Comparison of ENCODE assay signal across 1 cellular context in the genomic region with DNA sequence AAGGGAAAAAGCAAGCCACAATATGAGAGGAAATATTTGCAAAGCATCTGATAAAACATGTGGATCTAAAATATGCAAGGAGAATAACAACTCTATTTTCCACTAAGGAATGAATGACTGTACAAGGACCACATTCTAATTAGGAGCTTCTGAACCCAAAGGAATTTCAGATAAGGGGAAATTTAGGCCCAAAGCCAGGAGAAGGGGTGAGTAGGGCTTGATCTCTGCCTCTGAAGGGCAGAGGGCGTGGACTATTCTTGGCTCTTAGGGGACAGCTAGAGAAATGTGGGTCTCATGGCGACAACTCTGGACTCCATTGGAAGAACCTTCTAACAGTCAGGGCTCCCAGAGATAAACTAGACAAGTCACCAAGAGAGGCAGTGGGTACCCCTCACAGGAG.
TF ChIP-seq lines count a peak whose summit lies in the region.

No MANE protein-coding gene starts in this region.

TF ChIP-seq in HepG2, 621 proteins besides CTCF, POLR2A, EP300 and RAD21 (continued from another document):
- TF ChIP-seq, protein P1, sequence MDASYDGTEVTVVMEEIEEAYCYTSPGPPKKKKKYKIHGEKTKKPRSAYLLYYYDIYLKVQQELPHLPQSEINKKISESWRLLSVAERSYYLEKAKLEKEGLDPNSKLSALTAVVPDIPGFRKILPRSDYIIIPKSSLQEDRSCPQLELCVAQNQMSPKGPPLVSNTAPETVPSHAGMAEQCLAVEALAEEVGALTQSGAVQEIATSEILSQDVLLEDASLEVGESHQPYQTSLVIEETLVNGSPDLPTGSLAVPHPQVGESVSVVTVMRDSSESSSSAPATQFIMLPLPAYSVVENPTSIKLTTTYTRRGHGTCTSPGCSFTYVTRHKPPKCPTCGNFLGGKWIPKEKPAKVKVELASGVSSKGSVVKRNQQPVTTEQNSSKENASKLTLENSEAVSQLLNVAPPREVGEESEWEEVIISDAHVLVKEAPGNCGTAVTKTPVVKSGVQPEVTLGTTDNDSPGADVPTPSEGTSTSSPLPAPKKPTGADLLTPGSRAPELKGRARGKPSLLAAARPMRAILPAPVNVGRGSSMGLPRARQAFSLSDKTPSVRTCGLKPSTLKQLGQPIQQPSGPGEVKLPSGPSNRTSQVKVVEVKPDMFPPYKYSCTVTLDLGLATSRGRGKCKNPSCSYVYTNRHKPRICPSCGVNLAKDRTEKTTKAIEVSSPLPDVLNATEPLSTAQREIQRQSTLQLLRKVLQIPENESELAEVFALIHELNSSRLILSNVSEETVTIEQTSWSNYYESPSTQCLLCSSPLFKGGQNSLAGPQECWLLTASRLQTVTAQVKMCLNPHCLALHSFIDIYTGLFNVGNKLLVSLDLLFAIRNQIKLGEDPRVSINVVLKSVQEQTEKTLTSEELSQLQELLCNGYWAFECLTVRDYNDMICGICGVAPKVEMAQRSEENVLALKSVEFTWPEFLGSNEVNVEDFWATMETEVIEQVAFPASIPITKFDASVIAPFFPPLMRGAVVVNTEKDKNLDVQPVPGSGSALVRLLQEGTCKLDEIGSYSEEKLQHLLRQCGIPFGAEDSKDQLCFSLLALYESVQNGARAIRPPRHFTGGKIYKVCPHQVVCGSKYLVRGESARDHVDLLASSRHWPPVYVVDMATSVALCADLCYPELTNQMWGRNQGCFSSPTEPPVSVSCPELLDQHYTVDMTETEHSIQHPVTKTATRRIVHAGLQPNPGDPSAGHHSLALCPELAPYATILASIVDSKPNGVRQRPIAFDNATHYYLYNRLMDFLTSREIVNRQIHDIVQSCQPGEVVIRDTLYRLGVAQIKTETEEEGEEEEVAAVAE (CRISPR knock-in tag; IDR thresholded peaks at IDR 0.05; ENCODE audit: borderline replicate concordance) = no peak
- TF ChIP-seq MBNL3 (CRISPR knock-in tag; conservative IDR thresholded peaks at IDR 0.05) (no peak), ELF4 (CRISPR knock-in tag; IDR thresholded peaks at IDR 0.05; ENCODE audit: borderline replicate concordance) (no peak), ZNF556 (CRISPR knock-in tag; IDR thresholded peaks at IDR 0.05; ENCODE audit: borderline replicate concordance) (no peak), ARID2 (CRISPR knock-in tag; IDR thresholded peaks at IDR 0.05; ENCODE audit: borderline replicate concordance) (no peak), SOX6 (IDR thresholded peaks at IDR 0.05) (no peak), SOX6 (CRISPR knock-in tag; IDR thresholded peaks at IDR 0.05) (no peak), BRD4 (CRISPR knock-in tag; IDR thresholded peaks at IDR 0.05) (no peak), KDM6A (CRISPR knock-in tag; IDR thresholded peaks at IDR 0.05; ENCODE audit: low read depth) (no peak), RARA (CRISPR knock-in tag; IDR thresholded peaks at IDR 0.05) (no peak), SETDB1 (CRISPR knock-in tag; IDR thresholded peaks at IDR 0.05; ENCODE audit: borderline replicate concordance) (no peak), NCOA1 (CRISPR knock-in tag; IDR thresholded peaks at IDR 0.05) (no peak), KLF12 (CRISPR knock-in tag; IDR thresholded peaks at IDR 0.05; ENCODE audit: borderline replicate concordance) (no peak)
- TF ChIP-seq, protein P2, sequence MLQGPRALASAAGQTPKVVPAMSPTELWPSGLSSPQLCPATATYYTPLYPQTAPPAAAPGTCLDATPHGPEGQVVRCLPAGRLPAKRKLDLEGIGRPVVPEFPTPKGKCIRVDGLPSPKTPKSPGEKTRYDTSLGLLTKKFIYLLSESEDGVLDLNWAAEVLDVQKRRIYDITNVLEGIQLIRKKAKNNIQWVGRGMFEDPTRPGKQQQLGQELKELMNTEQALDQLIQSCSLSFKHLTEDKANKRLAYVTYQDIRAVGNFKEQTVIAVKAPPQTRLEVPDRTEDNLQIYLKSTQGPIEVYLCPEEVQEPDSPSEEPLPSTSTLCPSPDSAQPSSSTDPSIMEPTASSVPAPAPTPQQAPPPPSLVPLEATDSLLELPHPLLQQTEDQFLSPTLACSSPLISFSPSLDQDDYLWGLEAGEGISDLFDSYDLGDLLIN (CRISPR knock-in tag; IDR thresholded peaks at IDR 0.05; ENCODE audit: borderline replicate concordance) = no peak
- TF ChIP-seq, protein P3, sequence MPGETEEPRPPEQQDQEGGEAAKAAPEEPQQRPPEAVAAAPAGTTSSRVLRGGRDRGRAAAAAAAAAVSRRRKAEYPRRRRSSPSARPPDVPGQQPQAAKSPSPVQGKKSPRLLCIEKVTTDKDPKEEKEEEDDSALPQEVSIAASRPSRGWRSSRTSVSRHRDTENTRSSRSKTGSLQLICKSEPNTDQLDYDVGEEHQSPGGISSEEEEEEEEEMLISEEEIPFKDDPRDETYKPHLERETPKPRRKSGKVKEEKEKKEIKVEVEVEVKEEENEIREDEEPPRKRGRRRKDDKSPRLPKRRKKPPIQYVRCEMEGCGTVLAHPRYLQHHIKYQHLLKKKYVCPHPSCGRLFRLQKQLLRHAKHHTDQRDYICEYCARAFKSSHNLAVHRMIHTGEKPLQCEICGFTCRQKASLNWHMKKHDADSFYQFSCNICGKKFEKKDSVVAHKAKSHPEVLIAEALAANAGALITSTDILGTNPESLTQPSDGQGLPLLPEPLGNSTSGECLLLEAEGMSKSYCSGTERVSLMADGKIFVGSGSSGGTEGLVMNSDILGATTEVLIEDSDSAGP (CRISPR knock-in tag; IDR thresholded peaks at IDR 0.05; ENCODE audit: borderline replicate concordance) = no peak
